Comparison of ENCODE assay signal across 13 cellular contexts in the genomic region with DNA sequence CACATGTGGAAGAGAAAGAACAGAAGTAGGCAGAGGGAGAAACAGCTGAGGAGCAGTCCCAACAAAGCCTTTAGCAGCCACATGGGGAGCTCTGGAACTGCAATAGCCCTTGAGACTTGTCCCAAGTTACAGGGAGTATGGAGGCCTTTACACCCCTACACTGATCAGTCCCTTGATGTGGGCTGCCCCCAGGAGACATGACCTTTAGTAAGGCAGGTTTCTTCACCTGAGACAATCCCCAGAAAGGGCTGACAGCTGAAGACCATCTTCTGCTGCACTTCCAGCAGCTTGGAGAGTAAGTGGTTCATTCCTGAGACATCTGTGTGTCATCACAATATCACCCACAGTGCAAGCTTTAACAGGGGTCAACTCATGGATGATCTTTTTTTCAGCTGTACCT. TPM values are rescaled to one million over a fixed set of nuclear protein-coding genes. Genes with fewer than 3 reads are reported as not detected.
DNase-seq lines count a peak whose midpoint lies in the region; ATAC-seq, FAIRE-seq and TF ChIP-seq lines count a peak whose summit lies in the region.
"Had no signal": no experiment of that assay in that cellular context is flagged by ENCODE, and none has a peak within 500 bp of the region (broad histone marks: within the 10 kb centered on the region; RNA-seq: fewer than 3 reads in every experiment).

No MANE protein-coding gene starts in this region.

- H3K4me3 Mint-ChIP-seq in H9 = no peak overlapping the region
- H3K4me3 Mint-ChIP-seq in activated T-helper 17 cell treated with anti-CD3 and anti-CD28 coated beads, Interleukin-2, amount 50 U/mL, for 72 hours = peak overlapping the region; percentile 98

- H2BK5ac ChIP-seq in H9 (ENCODE audit: insufficient read length, low read length) = no peak overlapping the region

- no peak overlapping the region for H2BK120ac ChIP-seq in H9 (ENCODE audit: low read depth, low read length, poor library complexity, severe bottlenecking)

- H3K27ac ChIP-seq in H9 (ENCODE audit: insufficient read length, low read depth, low read length) (no peak overlapping the region), keratinocyte (ENCODE audit: control insufficient read depth, insufficient read depth, low read length) (no peak overlapping the region), uterus (no peak overlapping the region)
- H3K27ac ChIP-seq: SK-N-MC, upper lobe of right lung had no signal

- H4K20me1 ChIP-seq in H9 (ENCODE audit: control insufficient read depth, insufficient read depth, insufficient read length) = no peaks in the 10 kb centered on the region
- H4K20me1 ChIP-seq in keratinocyte (ENCODE audit: control insufficient read depth, extremely low read depth, insufficient read depth, low read length) = no peaks in the 10 kb centered on the region

- no peak overlapping the region for H2AK5ac ChIP-seq in H9 (ENCODE audit: insufficient read length, low read length)

- H3K4me1 ChIP-seq in H9 (ENCODE audit: insufficient read depth, low read length) (peaks cover 7% of the 10 kb centered on the region; the same call in 1 of the 2 replicates), keratinocyte (ENCODE audit: control insufficient read depth, extremely low read depth, insufficient read depth, low read length) (peaks cover 29% of the 10 kb centered on the region), uterus (no peaks in the 10 kb centered on the region)

- DNase-seq in EL (peak; percentile 60), H9 (no peak), keratinocyte (ENCODE audit: low read depth, low spot score) (no peak), uterus (no peak)
- no peak for DNase-seq in stimulated activated CD4-positive, alpha-beta T cell treated with anti-CD3 and anti-CD28 coated beads, Interleukin-12 subunit alpha, Interleukin-12 subunit beta, amount 100 ng/mL, for 4 hours
- DNase-seq: activated naive CD4-positive, alpha-beta T cell treated with anti-CD3 and anti-CD28 coated beads, Interleukin-2, amount 50 U/mL, for 16 hours; effector memory CD4-positive, alpha-beta T cell; KBM-7; NCI-H345; upper lobe of right lung had no signal

- H3K79me1 ChIP-seq in H9 (ENCODE audit: insufficient read depth, low read depth, low read length, poor library complexity, severe bottlenecking) = no peaks in the 10 kb centered on the region

- H3T11ph ChIP-seq in H9 (ENCODE audit: low read length) = no peak overlapping the region

- no peak overlapping the region for H2BK20ac ChIP-seq in H9 (ENCODE audit: low read depth, low read length, poor library complexity, severe bottlenecking)

- no peak overlapping the region for H3K18ac ChIP-seq in H9 (ENCODE audit: insufficient read length, low read depth, low read length)

- intact Hi-C loops in uterus (cut with DNase I; ENCODE audit: low total_unique reads) = no loop called here

- no peak overlapping the region for H3K14ac ChIP-seq in H9 (ENCODE audit: insufficient read depth, low read length)

- peak overlapping the region; percentile 43 for H2BK12ac ChIP-seq in H9 (ENCODE audit: insufficient read length, low read depth, low read length)

- no peak for TF ChIP-seq POLR2A in uterus (IDR thresholded peaks at IDR 0.05)

- H3K4me2 ChIP-seq in H9 (ENCODE audit: insufficient read depth, insufficient read length, low read length) (no peak overlapping the region), keratinocyte (ENCODE audit: control insufficient read depth, extremely low read depth, insufficient read depth, low read depth, low read length) (no peak overlapping the region)

- dilution Hi-C loops in keratinocyte (cut with MboI; ENCODE audit: extremely low pct_ligation_motif_present, low sequenced_read_pairs) = no loop called here

- TF ChIP-seq CTCF in H9 (conservative IDR thresholded peaks at IDR 0.05) (peak; percentile 24; the same call in 2 of the 3 replicates), keratinocyte (optimal IDR thresholded peaks at IDR 0.05 in 1 of 3, IDR thresholded peaks at IDR 0.05 in 1 of 3, conservative IDR thresholded peaks at IDR 0.05 in 1 of 3; ENCODE audit: extremely low read depth in 1 of 3, insufficient read depth in 2 of 3, low read length in 3 of 3) (peak in 1 of 3 experiments; percentile 19), uterus (IDR thresholded peaks at IDR 0.05) (no peak)

- no peak overlapping the region for H3K56ac ChIP-seq in H9 (ENCODE audit: insufficient read length, low read depth, low read length)

- no peak overlapping the region for H2BK15ac ChIP-seq in H9 (ENCODE audit: low read depth, low read length)

- H3K4me3 ChIP-seq in keratinocyte (ENCODE audit: control insufficient read depth in 2 of 3, extremely low read depth in 1 of 3, insufficient read depth in 2 of 3, low read depth in 1 of 3, low read length in 3 of 3) = no peak overlapping the region
- H3K4me3 ChIP-seq in uterus = no peak overlapping the region
- H3K4me3 ChIP-seq: SK-N-MC, upper lobe of right lung had no signal

- H3K9me3 Mint-ChIP-seq in H9 = peaks cover 2 to 17% of the 10 kb centered on the region in 2 experiments; a peak in 3 of 5 replicates
- H3K9me3 Mint-ChIP-seq in activated T-helper 17 cell treated with anti-CD3 and anti-CD28 coated beads, Interleukin-2, amount 50 U/mL, for 72 hours = no peaks in the 10 kb centered on the region

- H3K9me3 ChIP-seq in H9 (ENCODE audit: control insufficient read depth, low read depth, low read length) = no peaks in the 10 kb centered on the region
- peaks cover 3% of the 10 kb centered on the region for H3K9me3 ChIP-seq in keratinocyte (ENCODE audit: control insufficient read depth, low read depth, low read length)
- H3K9me3 ChIP-seq in uterus = no peaks in the 10 kb centered on the region
- H3K9me3 ChIP-seq: upper lobe of right lung had no signal

- no peaks in the 10 kb centered on the region for H3K23me2 ChIP-seq in H9 (ENCODE audit: insufficient read length, low read depth, low read length, poor library complexity, severe bottlenecking)

- peak overlapping the region in 1 of 3 experiments; percentile 22; a peak in 1 of 7 replicates for H3K27ac Mint-ChIP-seq in H9
- peak overlapping the region; percentile 97 for H3K27ac Mint-ChIP-seq in activated T-helper 17 cell treated with anti-CD3 and anti-CD28 coated beads, Interleukin-2, amount 50 U/mL, for 72 hours

- peaks cover 6 to 27% of the 10 kb centered on the region in 2 experiments; a peak in 3 of 4 replicates for H3K4me1 Mint-ChIP-seq in H9
- H3K4me1 Mint-ChIP-seq in activated T-helper 17 cell treated with anti-CD3 and anti-CD28 coated beads, Interleukin-2, amount 50 U/mL, for 72 hours = peaks cover 12% of the 10 kb centered on the region

- H4K91ac ChIP-seq in H9 (ENCODE audit: insufficient read length, low read depth, low read length) = no peak overlapping the region

- no peak overlapping the region for H4K8ac ChIP-seq in H9 (replicated peaks; ENCODE audit: insufficient read length, low read depth, low read length)

- H3K79me2 ChIP-seq in H9 (ENCODE audit: insufficient read depth, low read length) = no peaks in the 10 kb centered on the region
- H3K79me2 ChIP-seq in keratinocyte (ENCODE audit: control insufficient read depth, insufficient read depth, low read length) = no peaks in the 10 kb centered on the region

- H2AFZ ChIP-seq in H9 (ENCODE audit: low read length) (no peak overlapping the region), keratinocyte (ENCODE audit: control insufficient read depth, low read length) (no peak overlapping the region)

- no peak overlapping the region for H4K5ac ChIP-seq in H9 (ENCODE audit: insufficient read length, low read depth, low read length)

- H3K9me1 ChIP-seq in keratinocyte (ENCODE audit: control insufficient read depth, extremely low read depth, insufficient read depth, low read length) = no peaks in the 10 kb centered on the region

- no peaks in the 10 kb centered on the region; the same call in 1 of the 2 replicates for H3K27me3 Mint-ChIP-seq in H9 (ENCODE audit: low read depth)
- peaks cover 4% of the 10 kb centered on the region for H3K27me3 Mint-ChIP-seq in activated T-helper 17 cell treated with anti-CD3 and anti-CD28 coated beads, Interleukin-2, amount 50 U/mL, for 72 hours

- H3K36me3 ChIP-seq in keratinocyte (ENCODE audit: control insufficient read depth in 2 of 2, extremely low read depth in 1 of 2, insufficient read depth in 2 of 2, low read length in 2 of 2) (no peaks in the 10 kb centered on the region), uterus (no peaks in the 10 kb centered on the region)
- H3K36me3 ChIP-seq: upper lobe of right lung had no signal

- H3K36me3 Mint-ChIP-seq in H9 (ENCODE audit: insufficient read depth in 1 of 3, low read depth in 3 of 3) = peaks cover 2 to 34% (median 26%) of the 10 kb centered on the region in 3 experiments; a peak in 6 of 7 replicates
- peaks cover 48% of the 10 kb centered on the region for H3K36me3 Mint-ChIP-seq in activated T-helper 17 cell treated with anti-CD3 and anti-CD28 coated beads, Interleukin-2, amount 50 U/mL, for 72 hours (ENCODE audit: low read depth)

- H3K9ac ChIP-seq in H9 (ENCODE audit: extremely low read depth, insufficient read length, low read length) = no peak overlapping the region
- H3K9ac ChIP-seq in keratinocyte (ENCODE audit: control insufficient read depth, extremely low read depth, insufficient read depth, low read length) = no peak overlapping the region

- H3K23ac ChIP-seq in H9 (ENCODE audit: insufficient read length, low read depth, low read length) = no peak overlapping the region

- no peak for ATAC-seq in activated T-helper 17 cell treated with anti-CD3 and anti-CD28 coated beads, Interleukin-2, amount 50 U/mL, for 72 hours (replicated peaks)
- ATAC-seq in GM21447 (IDR thresholded peaks at IDR 0.05; ENCODE audit: unreplicated experiment) = no peak
- ATAC-seq: upper lobe of right lung had no signal

- FAIRE-seq in keratinocyte (lab: Jason Lieb, UNC) = peak; percentile 49

- H3K4ac ChIP-seq in H9 (ENCODE audit: low read depth, low read length) = no peak overlapping the region

- H3K27me3 ChIP-seq in H9 (ENCODE audit: insufficient read depth, low read length) = no peaks in the 10 kb centered on the region
- no peaks in the 10 kb centered on the region for H3K27me3 ChIP-seq in keratinocyte (ENCODE audit: control insufficient read depth, extremely low read depth, insufficient read depth, low read length)
- no peaks in the 10 kb centered on the region for H3K27me3 ChIP-seq in uterus
- H3K27me3 ChIP-seq: upper lobe of right lung had no signal

RNA-seq across cellular contexts. Expression of a gene that starts 8.6 kb away (rescaled TPM):
- 6.8 and 7.1 TPM in 2 replicates for total RNA-seq in H9 (2021)
- total RNA-seq in activated T-helper 17 cell treated with anti-CD3 and anti-CD28 coated beads, Interleukin-2, amount 50 U/mL, for 72 hours = 10 to 100 TPM; 11.5 to 13.6 TPM
- polyA plus RNA-seq in keratinocyte = 11.1 to 17.7 TPM (median 11.8 TPM) in 3 replicates
- polyA plus RNA-seq in keratinocyte (2011; ENCODE audit: low read depth) = 18.6 TPM
- polyA plus RNA-seq in keratinocyte (2011; cell fraction: cytosol; rRNA removed) = 8.3 and 9.7 TPM in 2 replicates
- 14.7 and 23.1 TPM in 2 replicates for polyA plus RNA-seq in keratinocyte (2011; cell fraction: nucleus; rRNA removed)
- polyA plus RNA-seq in keratinocyte (2012; ENCODE audit: low replicate concordance) = 10.6 and 13.4 TPM in 2 replicates
- polyA minus RNA-seq in keratinocyte = 0.33 to 3.9 TPM (median 2.9 TPM) in 3 replicates
- 7.9 TPM for polyA minus RNA-seq in keratinocyte (2011; cell fraction: cytosol; rRNA and poly(A)+ RNA removed)
- polyA minus RNA-seq in keratinocyte (2011; cell fraction: nucleus; rRNA and poly(A)+ RNA removed) = 7.3 and 11.2 TPM in 2 replicates
- 10 to 100 TPM in 2 of 4 donors, 1 to 10 TPM in 2; 7.0 to 16.4 (median 11.6) TPM for total RNA-seq in uterus

RNA-seq across cellular contexts. Expression of a gene that starts 58.3 kb away (rescaled TPM):
- total RNA-seq in H9 (2021) = 147 and 154 TPM in 2 replicates
- 100 to 1,000 TPM; 123 to 176 TPM for total RNA-seq in activated T-helper 17 cell treated with anti-CD3 and anti-CD28 coated beads, Interleukin-2, amount 50 U/mL, for 72 hours
- polyA plus RNA-seq in keratinocyte = 65.2 to 202 TPM (median 168 TPM) in 3 replicates
- 64.3 TPM for polyA plus RNA-seq in keratinocyte (2011; ENCODE audit: low read depth)
- polyA plus RNA-seq in keratinocyte (2011; cell fraction: cytosol; rRNA removed) = 71.1 and 137 TPM in 2 replicates
- 224 and 227 TPM in 2 replicates for polyA plus RNA-seq in keratinocyte (2011; cell fraction: nucleus; rRNA removed)
- polyA plus RNA-seq in keratinocyte (2012; ENCODE audit: low replicate concordance) = 55.1 and 85.9 TPM in 2 replicates
- 65.5 to 199 TPM (median 83.4 TPM) in 3 replicates for polyA minus RNA-seq in keratinocyte
- 129 TPM for polyA minus RNA-seq in keratinocyte (2011; cell fraction: cytosol; rRNA and poly(A)+ RNA removed)
- 118 and 339 TPM in 2 replicates for polyA minus RNA-seq in keratinocyte (2011; cell fraction: nucleus; rRNA and poly(A)+ RNA removed)
- total RNA-seq in uterus = 100 to 1,000 TPM in 2 of 4 donors, 10 to 100 TPM in 2; 50.0 to 137 (median 83.0) TPM

RNA-seq across cellular contexts. Expression of a gene that starts 58.9 kb away (rescaled TPM):
- total RNA-seq in H9 (2021) = 0.97 and 1.7 TPM in 2 replicates
- not detected for total RNA-seq in activated T-helper 17 cell treated with anti-CD3 and anti-CD28 coated beads, Interleukin-2, amount 50 U/mL, for 72 hours
- polyA plus RNA-seq in keratinocyte = 0.64 to 1.00 TPM (median 0.93 TPM) in 3 replicates
- polyA plus RNA-seq in keratinocyte (2011; ENCODE audit: low read depth) = not detected
- 0.18 and 0.46 TPM in 2 replicates for polyA plus RNA-seq in keratinocyte (2011; cell fraction: cytosol; rRNA removed)
- 0.87 and 1.5 TPM in 2 replicates for polyA plus RNA-seq in keratinocyte (2011; cell fraction: nucleus; rRNA removed)
- polyA plus RNA-seq in keratinocyte (2012; ENCODE audit: low replicate concordance) = 0.08 and 0.88 TPM in 2 replicates
- polyA minus RNA-seq in keratinocyte = 1.9 to 5.9 TPM (median 5.6 TPM) in 3 replicates
- 2.3 TPM for polyA minus RNA-seq in keratinocyte (2011; cell fraction: cytosol; rRNA and poly(A)+ RNA removed)
- polyA minus RNA-seq in keratinocyte (2011; cell fraction: nucleus; rRNA and poly(A)+ RNA removed) = 2.5 and 7.3 TPM in 2 replicates
- 1 to 10 TPM in 2 of 4 donors, under 1 TPM in 1, not detected in 1; 0.59 to 5.8 (median 1.6) TPM for total RNA-seq in uterus
